ENCODE assay signal across 25 cellular contexts in the genomic region with DNA sequence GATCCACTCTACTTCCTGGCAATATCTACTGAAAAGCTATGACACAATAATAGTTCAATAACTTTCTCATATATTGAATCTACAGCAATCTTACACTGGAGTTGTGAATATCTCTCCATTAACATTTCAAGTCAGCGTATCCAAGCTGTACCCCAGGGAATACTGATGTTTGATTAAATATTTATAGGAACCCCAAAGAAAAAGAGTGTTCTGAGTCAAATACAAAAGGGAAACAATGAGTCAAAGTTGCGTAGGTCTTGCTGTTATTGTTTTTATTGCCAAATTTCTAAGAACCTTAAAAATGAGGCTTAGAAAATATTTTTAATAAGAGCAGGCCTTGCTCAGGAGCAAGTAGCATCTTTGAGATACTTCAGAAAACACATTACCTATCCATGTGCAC.
DNase-seq lines count a peak whose midpoint lies in the region; ATAC-seq, FAIRE-seq and TF ChIP-seq lines count a peak whose summit lies in the region.
"Had no signal": no experiment of that assay in that cellular context is flagged by ENCODE, and none has a peak within 500 bp of the region (broad histone marks: within the 10 kb centered on the region; RNA-seq: fewer than 3 reads in every experiment).

No MANE protein-coding gene starts in this region.

- H3K4me2 ChIP-seq in astrocyte (ENCODE audit: low read length) = no peak overlapping the region
- H3K4me2 ChIP-seq: BLaER1 treated with 17β-estradiol and CSF1 and Interleukin-3, amounts not matched to agents 10 nM and 100 nM had no signal

- H3K36me3 Mint-ChIP-seq in astrocyte (ENCODE audit: low read depth, unreplicated experiment) = no peaks in the 10 kb centered on the region
- H3K36me3 Mint-ChIP-seq: CD8-positive, alpha-beta T cell had no signal

- H3K4me1 ChIP-seq in A673 (ENCODE audit: insufficient read depth, low read length, poor library complexity, severe bottlenecking) (peaks cover 29% of the 10 kb centered on the region), ACC112 (ENCODE audit: control insufficient read depth, insufficient read depth, low read length, unreplicated experiment) (peaks cover 23% of the 10 kb centered on the region), astrocyte (ENCODE audit: insufficient read depth, low read length) (peaks cover 3% of the 10 kb centered on the region)
- H3K4me1 ChIP-seq: BLaER1 treated with 17β-estradiol and CSF1 and Interleukin-3, amounts not matched to agents 10 nM and 100 nM; Caco-2 had no signal

- no TSS peak for BruUV-seq in A673 (replicated peaks; lab: Mats Ljungman, UMichigan)

- H3K9me3 ChIP-seq in A673 (ENCODE audit: low read depth, low read length, poor library complexity, severe bottlenecking) = no peaks in the 10 kb centered on the region
- no peaks in the 10 kb centered on the region for H3K9me3 ChIP-seq in astrocyte (ENCODE audit: insufficient read depth, low read depth, low read length)
- H3K9me3 ChIP-seq: BLaER1 treated with 17β-estradiol and CSF1 and Interleukin-3, amounts not matched to agents 10 nM and 100 nM; Caco-2 had no signal

- no peak overlapping the region for H3K9ac ChIP-seq in astrocyte (ENCODE audit: low read length)
- H3K9ac ChIP-seq: BLaER1 treated with 17β-estradiol and CSF1 and Interleukin-3, amounts not matched to agents 10 nM and 100 nM had no signal

- POLR2A ChIA-PET in A673 (lab: Charles Lee; ENCODE audit: low non-redundant PET) = no interaction called here

- TF ChIP-seq CTCF in A673 (conservative IDR thresholded peaks at IDR 0.05; ENCODE audit: low read depth, low read length) = no peak
- TF ChIP-seq CTCF in astrocyte (IDR thresholded peaks at IDR 0.05; ENCODE audit: insufficient read depth, low read depth, low read length) = no peak
- TF ChIP-seq CTCF in fibroblast of mammary gland (conservative IDR thresholded peaks at IDR 0.05; ENCODE audit: control insufficient read depth, insufficient read depth, low read depth, low read length) = no peak

- H3K4me1 Mint-ChIP-seq in astrocyte (ENCODE audit: low read depth, unreplicated experiment) = peaks cover 2% of the 10 kb centered on the region
- H3K4me1 Mint-ChIP-seq: B cell had no signal

- no peak for DNase-seq in A673 (ENCODE audit: low spot score)
- no peak for DNase-seq in astrocyte (ENCODE audit: low read depth)
- DNase-seq in fibroblast of mammary gland (ENCODE audit: low read depth) = peak; percentile 76
- no peak for DNase-seq in substantia nigra (lab: John Stamatoyannopoulos, UW)
- no peak for DNase-seq in Ammon's horn (ENCODE audit: low spot score)
- DNase-seq in GM03348 (ENCODE audit: low spot score) = no peak
- DNase-seq: 8988T; ACHN; Caco-2; Calu3; CD4-positive, alpha-beta T cell; CD8-positive, alpha-beta T cell; DMS79 treated with DMSO at 0.1 percent for 48 hours; GF-D8 had no signal

- intact Hi-C loops in A673 (cut with micrococcal nuclease; ENCODE audit: unreplicated experiment) = no loop called here

- no peak overlapping the region for H3K4me3 Mint-ChIP-seq in astrocyte (ENCODE audit: unreplicated experiment)
- H3K4me3 Mint-ChIP-seq: B cell; CD4-positive, alpha-beta T cell; CD8-positive, alpha-beta T cell had no signal

- H3K4me3 ChIP-seq in A673 (ENCODE audit: low read depth, low read length, poor library complexity, severe bottlenecking) (no peak overlapping the region), ACC112 (ENCODE audit: low read depth, low read length) (peak overlapping the region; percentile 44), astrocyte (ENCODE audit: insufficient read depth, low read depth, low read length) (no peak overlapping the region), fibroblast of mammary gland (ENCODE audit: control insufficient read depth, low read depth, low read length) (no peak overlapping the region)
- H3K4me3 ChIP-seq: BLaER1 treated with 17β-estradiol and CSF1 and Interleukin-3, amounts not matched to agents 10 nM and 100 nM; GM12878 had no signal

- H3K27me3 Mint-ChIP-seq in astrocyte (ENCODE audit: low read depth, unreplicated experiment) = no peaks in the 10 kb centered on the region
- H3K27me3 Mint-ChIP-seq: B cell; CD4-positive, alpha-beta T cell had no signal

- H3K36me3 ChIP-seq in A673 (ENCODE audit: insufficient read depth, low read length, poor library complexity, severe bottlenecking) (no peaks in the 10 kb centered on the region), ACC112 (ENCODE audit: insufficient read depth, low read length) (no peaks in the 10 kb centered on the region), astrocyte (ENCODE audit: insufficient read depth, low read length) (no peaks in the 10 kb centered on the region)
- H3K36me3 ChIP-seq: BLaER1 treated with 17β-estradiol and CSF1 and Interleukin-3, amounts not matched to agents 10 nM and 100 nM had no signal

- H2AFZ ChIP-seq in ACC112 (ENCODE audit: low read length, unreplicated experiment) (no peak overlapping the region), astrocyte (ENCODE audit: low read depth, low read length) (no peak overlapping the region)

- ATAC-seq in HG02884 (IDR thresholded peaks at IDR 0.05; ENCODE audit: unreplicated experiment) = no peak
- ATAC-seq: CD8-positive, alpha-beta T cell; GM12878 had no signal

- no peaks in the 10 kb centered on the region for H4K20me1 ChIP-seq in astrocyte (ENCODE audit: insufficient read depth, low read length)
- H4K20me1 ChIP-seq: BLaER1 treated with 17β-estradiol and CSF1 and Interleukin-3, amounts not matched to agents 10 nM and 100 nM had no signal

- CTCF ChIA-PET in A673 (lab: Charles Lee) = no interaction called here

- FAIRE-seq in astrocyte (lab: Jason Lieb, UNC) = peak; percentile 20
- FAIRE-seq: A204.1, D721Med, G401.6, GM12878, GM12892, GM18507 had no signal

- no peaks in the 10 kb centered on the region for H3K9me3 Mint-ChIP-seq in astrocyte (ENCODE audit: unreplicated experiment)
- H3K9me3 Mint-ChIP-seq: CD4-positive, alpha-beta T cell had no signal

- H3K27ac Mint-ChIP-seq in astrocyte (ENCODE audit: unreplicated experiment) = no peak overlapping the region
- H3K27ac Mint-ChIP-seq: B cell; CD4-positive, alpha-beta T cell; CD8-positive, alpha-beta T cell had no signal

- H3K79me2 ChIP-seq in ACC112 (ENCODE audit: control insufficient read depth, insufficient read depth, low read length, unreplicated experiment) (no peaks in the 10 kb centered on the region), astrocyte (ENCODE audit: insufficient read depth, low read length) (no peaks in the 10 kb centered on the region)

- H3K27ac ChIP-seq in A673 (ENCODE audit: low read depth, low read length, poor library complexity, severe bottlenecking) (peak overlapping the region; percentile 39), ACC112 (ENCODE audit: low read depth, low read length) (peak overlapping the region; percentile 79), astrocyte (ENCODE audit: low read depth, low read length) (no peak overlapping the region), substantia nigra (ENCODE audit: low read depth, low read length, poor library complexity, severe bottlenecking) (no peak overlapping the region)
- H3K27ac ChIP-seq: BLaER1 treated with 17β-estradiol and CSF1 and Interleukin-3, amounts not matched to agents 10 nM and 100 nM; C4-2B had no signal

- no peaks in the 10 kb centered on the region for H3K27me3 ChIP-seq in A673 (replicated peaks; ENCODE audit: insufficient read depth, low read depth, low read length, poor library complexity)
- H3K27me3 ChIP-seq in ACC112 (ENCODE audit: insufficient read depth, low read length) = no peaks in the 10 kb centered on the region
- no peaks in the 10 kb centered on the region for H3K27me3 ChIP-seq in astrocyte (ENCODE audit: insufficient read depth, low read length)
- H3K27me3 ChIP-seq: BLaER1 treated with 17β-estradiol and CSF1 and Interleukin-3, amounts not matched to agents 10 nM and 100 nM had no signal

Comparison
In these comparisons a context has a peak if more than half of its experiments do, and no peak if none do; other contexts are left out.
1. H3K27ac ChIP-seq: peak in A673 (single experiment) and ACC112 (single experiment); none in astrocyte (single experiment) and substantia nigra (single experiment).